ENCODE assay signal across 12 cellular contexts in genomic region chr1:217027403-217028080, GRCh38.
DNase-seq lines count a peak whose midpoint lies in the region; ATAC-seq and TF ChIP-seq lines count a peak whose summit lies in the region.
"Had no signal": no experiment of that assay in that cellular context is flagged by ENCODE, and none has a peak within 500 bp of the region (broad histone marks: within the 10 kb centered on the region; RNA-seq: fewer than 3 reads in every experiment).

No MANE protein-coding gene starts in this region.

- no peaks in the 10 kb centered on the region for H3K9me3 Mint-ChIP-seq in chondrocyte (ENCODE audit: low read depth)

- H3K36me3 Mint-ChIP-seq in chondrocyte (ENCODE audit: low read depth): no peaks in the 10 kb centered on the region
- H3K36me3 Mint-ChIP-seq: activated CD8-positive, alpha-beta memory T cell treated with anti-CD3 and anti-CD28 coated beads, Interleukin-2, amount 10 ng/mL, durations not matched to agents 7 days and 5 days had no signal

- peak; percentile 98 for ATAC-seq in GM18867 (IDR thresholded peaks at IDR 0.05; ENCODE audit: unreplicated experiment)
- ATAC-seq in GM21737 (IDR thresholded peaks at IDR 0.05; ENCODE audit: unreplicated experiment): peak; percentile 89
- peak; percentile 96 for ATAC-seq in HG03354 (IDR thresholded peaks at IDR 0.05; ENCODE audit: poor library complexity, severe bottlenecking, unreplicated experiment)
- no peak for ATAC-seq in body of pancreas
- ATAC-seq: activated CD8-positive, alpha-beta memory T cell treated with anti-CD3 and anti-CD28 coated beads, Interleukin-2, amount 10 ng/mL, durations not matched to agents 7 days and 5 days had no signal

- no peaks in the 10 kb centered on the region for H3K9me3 ChIP-seq in body of pancreas

- H3K36me3 ChIP-seq in body of pancreas (replicated peaks in 1 of 2; ENCODE audit: insufficient read depth in 1 of 2, low read depth in 2 of 2): no peaks in the 10 kb centered on the region
- H3K36me3 ChIP-seq: cardiac muscle cell had no signal

- peak overlapping the region in 3 of 4 donors; percentile 79 to 85 (median 81) for H3K27ac ChIP-seq in body of pancreas
- H3K27ac ChIP-seq: cardiac muscle cell had no signal

- no peaks in the 10 kb centered on the region for H3K4me1 Mint-ChIP-seq in chondrocyte (ENCODE audit: low read depth)
- H3K4me1 Mint-ChIP-seq: activated CD8-positive, alpha-beta memory T cell treated with anti-CD3 and anti-CD28 coated beads, Interleukin-2, amount 10 ng/mL, durations not matched to agents 7 days and 5 days had no signal

- WGBS in body of pancreas, 2 donors: 68 to 70% methylated on average over 4 of the region's 4 CpGs

- peaks cover 47% of the 10 kb centered on the region for H3K4me1 ChIP-seq in body of pancreas

- H3K4me3 Mint-ChIP-seq in chondrocyte (ENCODE audit: unreplicated experiment): no peak overlapping the region
- H3K4me3 Mint-ChIP-seq: activated CD8-positive, alpha-beta memory T cell treated with anti-CD3 and anti-CD28 coated beads, Interleukin-2, amount 10 ng/mL, durations not matched to agents 7 days and 5 days had no signal

- H3K27me3 ChIP-seq in body of pancreas: no peaks in the 10 kb centered on the region
- H3K27me3 ChIP-seq: cardiac muscle cell had no signal

- no peak overlapping the region for H3K4me3 ChIP-seq in body of pancreas
- H3K4me3 ChIP-seq: cardiac muscle cell had no signal

- peaks cover 1% of the 10 kb centered on the region for H3K27me3 Mint-ChIP-seq in chondrocyte (ENCODE audit: low read depth)
- H3K27me3 Mint-ChIP-seq: activated CD8-positive, alpha-beta memory T cell treated with anti-CD3 and anti-CD28 coated beads, Interleukin-2, amount 10 ng/mL, durations not matched to agents 7 days and 5 days had no signal

- TF ChIP-seq CTCF in body of pancreas (IDR thresholded peaks at IDR 0.05): no peak
- TF ChIP-seq CTCF in chondrocyte (IDR thresholded peaks at IDR 0.05): no peak

- DNase-seq in body of pancreas (no peak), 8988T (no peak), chondrocyte (ENCODE audit: low spot score) (no peak), germinal center (ENCODE audit: low spot score) (no peak)
- no peak for DNase-seq in activated CD4-positive, alpha-beta T cell treated with anti-CD3 and anti-CD28 coated beads for 1 hour
- DNase-seq: activated CD8-positive, alpha-beta memory T cell treated with anti-CD3 and anti-CD28 coated beads, Interleukin-2, amount 10 ng/mL, durations not matched to agents 7 days and 5 days; DMS153; NCI-H2029 had no signal

- intact Hi-C loops in body of pancreas (cut with DNase I): no loop called here

- no peak overlapping the region for H3K27ac Mint-ChIP-seq in chondrocyte (ENCODE audit: unreplicated experiment)
- H3K27ac Mint-ChIP-seq: activated CD8-positive, alpha-beta memory T cell treated with anti-CD3 and anti-CD28 coated beads, Interleukin-2, amount 10 ng/mL, durations not matched to agents 7 days and 5 days had no signal

- TF ChIP-seq POLR2A in body of pancreas (IDR thresholded peaks at IDR 0.05): no peak
